ENCODE assay signal across 8 cellular contexts in the genomic region with DNA sequence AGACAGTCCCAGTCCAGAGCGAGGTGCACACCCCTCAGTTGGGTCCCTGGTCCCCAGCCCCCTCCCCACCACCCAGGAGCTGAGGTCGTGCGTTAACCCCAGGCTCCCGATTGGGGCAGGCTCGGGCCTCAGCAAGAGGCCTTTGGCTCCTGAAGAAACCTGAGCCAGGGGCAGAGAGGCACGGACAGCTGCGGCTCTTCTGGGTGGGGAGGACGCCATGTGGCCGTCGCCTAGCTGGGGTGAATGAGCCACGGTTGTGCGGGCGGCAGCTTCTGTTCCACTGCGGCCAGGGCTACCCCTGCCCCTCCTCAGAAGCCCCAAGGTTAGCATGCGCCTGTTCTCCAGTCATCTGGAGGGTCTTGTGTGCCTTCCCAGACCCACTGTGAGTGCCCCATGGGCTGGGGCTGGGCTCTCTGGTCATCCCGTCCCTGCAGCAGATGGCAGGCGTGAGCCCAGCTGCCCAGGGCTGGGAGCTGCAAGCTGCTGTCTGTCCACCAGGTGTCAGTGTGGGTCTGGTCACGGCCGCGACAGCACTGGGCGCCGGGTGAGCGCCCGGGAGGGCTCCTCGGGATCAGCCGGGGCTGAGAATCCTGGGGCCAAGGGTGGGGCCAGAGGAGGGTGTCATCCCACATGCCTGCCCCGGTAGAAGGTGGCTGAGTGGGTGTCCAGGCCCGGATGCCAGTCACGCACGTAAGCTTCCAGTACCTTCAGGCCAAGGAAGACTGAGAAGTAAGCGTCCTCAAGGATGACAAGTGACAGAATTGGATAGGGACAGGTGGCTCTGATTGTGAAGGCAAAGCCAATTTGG. TPM values are rescaled to one million over a fixed set of nuclear protein-coding genes. Genes with fewer than 3 reads are reported as not detected.
DNase-seq lines count a peak whose midpoint lies in the region; ATAC-seq and TF ChIP-seq lines count a peak whose summit lies in the region.

No MANE protein-coding gene starts in this region.

- ATAC-seq in GM19351 (IDR thresholded peaks at IDR 0.05; ENCODE audit: unreplicated experiment): peak; percentile 87
- ATAC-seq in IMR-90 (ENCODE audit: low read depth): peak; percentile 98

- H3K4me2 ChIP-seq in IMR-90 (ENCODE audit: low read depth, low read length): no peak overlapping the region

- no peak overlapping the region for H3K27ac ChIP-seq in C4-2B
- no peak overlapping the region for H3K27ac ChIP-seq in IMR-90 (ENCODE audit: insufficient read depth, low read length)
- no peak overlapping the region for H3K27ac ChIP-seq in spleen

- H2AFZ ChIP-seq in IMR-90 (replicated peaks; ENCODE audit: low read length, poor library complexity): peak overlapping the region; percentile 75

- DNase-seq in IMR-90 (peak; percentile 44), T1000 (lab: John Stamatoyannopoulos, UW) (peak; percentile 3), astrocyte of the hippocampus (ENCODE audit: low read depth, low spot score) (peak; percentile 77), hypothalamus (lab: John Stamatoyannopoulos, UW) (peak in 49 of 51 donors; percentile 3 to 77 (median 38)), spleen (peak; percentile 91), cortex of kidney (lab: John Stamatoyannopoulos, UW) (no peak)

- H4K8ac ChIP-seq in IMR-90 (ENCODE audit: low read depth in 2 of 2, low read length in 2 of 2): no peak overlapping the region

- dilution Hi-C loops in IMR-90 (cut with HindIII; ENCODE audit: low sequenced_read_pairs, unreplicated experiment): no loop called here

- in situ Hi-C loops in IMR-90 (cut with MboI; ENCODE audit: low sequenced_read_pairs): no loop called here

- no peak overlapping the region for H3K14ac ChIP-seq in IMR-90 (replicated peaks; ENCODE audit: low read depth, low read length)

- intact Hi-C loops in IMR-90 (cut with micrococcal nuclease): loop anchor here (1.0 kb wide), 2 partner anchors 110 to 129 kb away; no protein-coding TSS in a partner anchor
- intact Hi-C loops in spleen (cut with DNase I; ENCODE audit: low total_unique reads): no loop called here

- H3K9me3 ChIP-seq in IMR-90 (ENCODE audit: control insufficient read depth, insufficient read depth, low read length): no peaks in the 10 kb centered on the region; the same call in 1 of the 2 replicates
- H3K9me3 ChIP-seq in spleen: no peaks in the 10 kb centered on the region

- CTCF ChIA-PET in IMR-90 (lab: Yijun Ruan, JAX): interaction anchor here (0.7 to 1.1 kb wide), 6 partner anchors 14 to 527 kb away, joined by 3 to 5 read pairs (median 4); no protein-coding TSS in a partner anchor

- peak; percentile 75 for TF ChIP-seq RAD21 in IMR-90 (IDR thresholded peaks at IDR 0.05; ENCODE audit: low read length)

- no peak overlapping the region for H2AK5ac ChIP-seq in IMR-90 (ENCODE audit: low read depth, low read length)

- H3K36me3 ChIP-seq in IMR-90 (ENCODE audit: control insufficient read depth, insufficient read depth, low read length) (no peaks in the 10 kb centered on the region), spleen (no peaks in the 10 kb centered on the region)

- TF ChIP-seq CTCF in C4-2B (conservative IDR thresholded peaks at IDR 0.05) (peak; percentile 90), IMR-90 (conservative IDR thresholded peaks at IDR 0.05; ENCODE audit: low read depth, low read length) (peak; percentile 96), spleen (IDR thresholded peaks at IDR 0.05 in 8 of 11, conservative IDR thresholded peaks at IDR 0.05 in 3 of 11) (peak; percentile 58 to 92 (median 88))

- no peak overlapping the region for H3K4ac ChIP-seq in IMR-90 (ENCODE audit: low read depth, low read length)

- H2BK15ac ChIP-seq in IMR-90 (ENCODE audit: low read depth, low read length): no peak overlapping the region

- H3K79me1 ChIP-seq in IMR-90 (ENCODE audit: low read depth in 1 of 2, low read length in 2 of 2): no peaks in the 10 kb centered on the region

- no peak overlapping the region for H4K5ac ChIP-seq in IMR-90 (ENCODE audit: low read depth, low read length)

- no peaks in the 10 kb centered on the region for H4K20me1 ChIP-seq in IMR-90 (ENCODE audit: insufficient read depth, low read length)

- no peak overlapping the region for H3K9ac ChIP-seq in IMR-90 (ENCODE audit: low read depth, low read length)

- no peak overlapping the region for H2BK5ac ChIP-seq in IMR-90 (ENCODE audit: low read depth, low read length, poor library complexity, severe bottlenecking)

- H3K9me1 ChIP-seq in IMR-90 (ENCODE audit: insufficient read depth, low read length): no peaks in the 10 kb centered on the region

- POLR2A ChIA-PET in IMR-90 (lab: Charles Lee; ENCODE audit: unreplicated experiment): no interaction called here

- H3K23ac ChIP-seq in IMR-90 (ENCODE audit: low read depth, low read length): no peak overlapping the region

- H3K4me3 ChIP-seq in IMR-90 (ENCODE audit: insufficient read depth, low read depth, low read length) (no peak overlapping the region), spleen (no peak overlapping the region)

- BruUV-seq in IMR-90 (replicated peaks; lab: Mats Ljungman, UMichigan): no TSS peak

- no peak overlapping the region for H2BK120ac ChIP-seq in IMR-90 (ENCODE audit: low read depth, low read length)

- no peak overlapping the region for H4K91ac ChIP-seq in IMR-90 (ENCODE audit: insufficient read depth, low read depth, low read length)

- H3K56ac ChIP-seq in IMR-90 (ENCODE audit: extremely low read depth, insufficient read depth, low read length): no peak overlapping the region

- peaks cover 7% of the 10 kb centered on the region; the same call in 1 of the 2 replicates for H3K27me3 ChIP-seq in IMR-90 (ENCODE audit: control insufficient read depth, insufficient read depth, low read length)
- peaks cover 0 to 19% (median 0%) of the 10 kb centered on the region in 7 donors for H3K27me3 ChIP-seq in spleen (replicated peaks in 1 of 7)

- peak overlapping the region; percentile 65 for H2AK9ac ChIP-seq in IMR-90 (replicated peaks; ENCODE audit: low read depth, low read length, poor library complexity)

- no peaks in the 10 kb centered on the region for H3K4me1 ChIP-seq in IMR-90 (ENCODE audit: control insufficient read depth, insufficient read depth, low read length)
- H3K4me1 ChIP-seq in spleen: peaks cover 0 to 4% (median 0%) of the 10 kb centered on the region in 6 donors

- H3K18ac ChIP-seq in IMR-90 (ENCODE audit: low read depth, low read length): no peak overlapping the region

- no peak overlapping the region for H2BK20ac ChIP-seq in IMR-90 (ENCODE audit: low read depth, low read length)

- WGBS in IMR-90 (ENCODE audit: extremely low coverage in 2 of 2, insufficient read length in 1 of 2), 2 experiments: 47% methylated on average over 10 of the region's 31 CpGs; no CpG with 5 or more reads in 1 of the 2 experiments
- 38 to 68% (median 45%) methylated on average over 5 to 31 of the region's 31 CpGs for WGBS in spleen, 5 donors

- no peak for TF ChIP-seq POLR2A in IMR-90 (IDR thresholded peaks at IDR 0.05; ENCODE audit: low read depth, low read length)
- TF ChIP-seq POLR2A in spleen (IDR thresholded peaks at IDR 0.05): no peak

TF ChIP-seq in IMR-90, 13 proteins besides CTCF, POLR2A, EP300 and RAD21:
- TF ChIP-seq CEBPB (IDR thresholded peaks at IDR 0.05; ENCODE audit: low read depth, low read length) (no peak), SMC3 (IDR thresholded peaks at IDR 0.05; ENCODE audit: low read depth, low read length) (peak; percentile 70)

RNA-seq across cellular contexts. Expression of gene ATP2B3, which starts 21.9 kb away (rescaled TPM):
- total RNA-seq in IMR-90 (2012; rRNA removed) (under 0.01 TPM in 1 of 2 replicates, not detected in the other), spleen (under 1 TPM in 2 of 7 donors, not detected in 5; 0.07 to 0.13 TPM)
- polyA plus RNA-seq in IMR-90 (2012; rRNA removed) (0.03 and 0.06 TPM in 2 replicates), spleen (not detected)
- 0.03 TPM in 1 of 2 replicates, not detected in the other for polyA plus RNA-seq in IMR-90 (2012; cell fraction: cytosol; rRNA removed)
- 0.26 and 0.38 TPM in 2 replicates for polyA plus RNA-seq in IMR-90 (2012; cell fraction: nucleus; rRNA removed; ENCODE audit: low replicate concordance)

RNA-seq across cellular contexts. Expression of gene BGN, which starts 44.6 kb away (rescaled TPM):
- 10.0 and 11.3 TPM in 2 replicates for total RNA-seq in IMR-90 (2012; rRNA removed)
- 269 and 298 TPM in 2 replicates for polyA plus RNA-seq in IMR-90 (2012; rRNA removed)
- 360 and 422 TPM in 2 replicates for polyA plus RNA-seq in IMR-90 (2012; cell fraction: cytosol; rRNA removed)
- polyA plus RNA-seq in IMR-90 (2012; cell fraction: nucleus; rRNA removed; ENCODE audit: low replicate concordance): 90.5 and 138 TPM in 2 replicates
- 100 to 1,000 TPM; 180 to 370 (median 268) TPM for total RNA-seq in spleen
- polyA plus RNA-seq in spleen: 100 to 1,000 TPM in 1 of 3 donors, 10 to 100 TPM in 2; 37.1 to 109 (median 40.1) TPM

RNA-seq across cellular contexts. Expression of gene CCNQ, which starts 59.6 kb away (rescaled TPM):
- total RNA-seq in IMR-90 (2012; rRNA removed) (26.9 and 27.6 TPM in 2 replicates), spleen (10 to 100 TPM; 17.5 to 32.0 (median 21.7) TPM)
- polyA plus RNA-seq in IMR-90 (2012; rRNA removed) (35.2 and 39.1 TPM in 2 replicates), spleen (10 to 100 TPM; 58.6 to 67.3 (median 59.6) TPM)
- polyA plus RNA-seq in IMR-90 (2012; cell fraction: cytosol; rRNA removed): 23.9 and 50.9 TPM in 2 replicates
- polyA plus RNA-seq in IMR-90 (2012; cell fraction: nucleus; rRNA removed; ENCODE audit: low replicate concordance): 15.4 and 26.3 TPM in 2 replicates

Comparison
In these comparisons a context has a peak if more than half of its experiments do, and no peak if none do; other contexts are left out.
1. RNA of gene BGN, which starts 44.6 kb away (total RNA-seq): 180 to 370 TPM in spleen; 10.0 to 11.3 TPM in IMR-90; every median in the first group is over 10 times any median in the second.
2. Peak in every context shown above with its lines, with median percentiles within 50 percentile points of each other: CTCF ChIP-seq.